Comparison of ENCODE assay signal across 19 cellular contexts in genomic region chr12:121113057-121113456, GRCh38. TPM values are rescaled to one million over a fixed set of nuclear protein-coding genes. Genes with fewer than 3 reads are reported as not detected.
DNase-seq lines count a peak whose midpoint lies in the region; ATAC-seq and TF ChIP-seq lines count a peak whose summit lies in the region.
"Had no signal": no experiment of that assay in that cellular context is flagged by ENCODE, and none has a peak within 500 bp of the region (broad histone marks: within the 10 kb centered on the region; RNA-seq: fewer than 3 reads in every experiment).

No MANE protein-coding gene starts in this region.

- H3K36me3 Mint-ChIP-seq in activated CD8-positive, alpha-beta T cell treated with anti-CD3 and anti-CD28 coated beads, Interleukin-2, amount 10 ng/mL, durations not matched to agents 7 days and 5 days (ENCODE audit: low read depth) = no peaks in the 10 kb centered on the region
- H3K36me3 Mint-ChIP-seq in activated CD8-positive, alpha-beta T cell treated with anti-CD3 and anti-CD28 coated beads for 36 hours (ENCODE audit: low read depth) = no peaks in the 10 kb centered on the region
- H3K36me3 Mint-ChIP-seq in activated naive CD4-positive, alpha-beta T cell treated with anti-CD3 and anti-CD28 coated beads, Interleukin-2, amount 50 U/mL, for 72 hours = no peaks in the 10 kb centered on the region
- H3K36me3 Mint-ChIP-seq: CD14-positive monocyte; CD8-positive, alpha-beta memory T cell had no signal

- no peaks in the 10 kb centered on the region for H3K27me3 Mint-ChIP-seq in activated CD8-positive, alpha-beta T cell treated with anti-CD3 and anti-CD28 coated beads, Interleukin-2, amount 10 ng/mL, durations not matched to agents 7 days and 5 days (ENCODE audit: low read depth)
- no peaks in the 10 kb centered on the region for H3K27me3 Mint-ChIP-seq in activated CD8-positive, alpha-beta T cell treated with anti-CD3 and anti-CD28 coated beads for 36 hours
- H3K27me3 Mint-ChIP-seq: B cell; CD4-positive, alpha-beta T cell; CD8-positive, alpha-beta memory T cell had no signal

- DNase-seq in activated CD8-positive, alpha-beta T cell treated with anti-CD3 and anti-CD28 coated beads, Interleukin-2, amount 10 ng/mL, durations not matched to agents 7 days and 5 days = no peak
- DNase-seq in activated CD8-positive, alpha-beta T cell treated with anti-CD3 and anti-CD28 coated beads for 36 hours = no peak
- DNase-seq in activated naive CD4-positive, alpha-beta T cell treated with anti-CD3 and anti-CD28 coated beads, Interleukin-2, amount 50 U/mL, for 72 hours (ENCODE audit: low spot score in 2 of 2) = no peak
- no peak for DNase-seq in activated naive CD4-positive, alpha-beta T cell treated with anti-CD3 and anti-CD28 coated beads, Interleukin-2, amount 50 U/mL, for 16 hours
- DNase-seq in SK-MEL-5 (ENCODE audit: low read depth, low spot score) (peak; percentile 58), activated gamma-delta T cell (lab: John Stamatoyannopoulos, UW) (no peak)
- DNase-seq: CD4-positive, alpha-beta T cell; CD8-positive, alpha-beta memory T cell; DMS 273 treated with DMSO at 0.1 percent for 48 hours; DMS79; EL; GDM1; GM23248; H7; HCEC 1CT had no signal

- intact Hi-C loops in activated CD8-positive, alpha-beta T cell treated with anti-CD3 and anti-CD28 coated beads for 36 hours (cut with micrococcal nuclease) = no loop called here

- no peaks in the 10 kb centered on the region for H3K9me3 Mint-ChIP-seq in activated CD8-positive, alpha-beta T cell treated with anti-CD3 and anti-CD28 coated beads, Interleukin-2, amount 10 ng/mL, durations not matched to agents 7 days and 5 days (ENCODE audit: insufficient read depth)
- no peaks in the 10 kb centered on the region for H3K9me3 Mint-ChIP-seq in activated CD8-positive, alpha-beta T cell treated with anti-CD3 and anti-CD28 coated beads for 36 hours
- H3K9me3 Mint-ChIP-seq in activated naive CD4-positive, alpha-beta T cell treated with anti-CD3 and anti-CD28 coated beads, Interleukin-2, amount 50 U/mL, for 72 hours = no peaks in the 10 kb centered on the region
- H3K9me3 Mint-ChIP-seq: CD4-positive, alpha-beta T cell; CD8-positive, alpha-beta memory T cell had no signal

- CTCF ChIA-PET in activated CD8-positive, alpha-beta T cell treated with anti-CD3 and anti-CD28 coated beads, Interleukin-2, amount 10 ng/mL, durations not matched to agents 7 days and 5 days (lab: Charles Lee) = interaction anchor here (1.5 to 7.9 kb wide), 2 partner anchors 15 to 53 kb away, joined by 3 to 84 read pairs; no protein-coding TSS in a partner anchor
- CTCF ChIA-PET in activated CD8-positive, alpha-beta T cell treated with anti-CD3 and anti-CD28 coated beads for 36 hours (lab: Charles Lee) = interaction anchor here (1.0 to 8.4 kb wide), 3 partner anchors 9 to 106 kb away, joined by 3 to 43 read pairs (median 37); no protein-coding TSS in a partner anchor

- H3K27ac Mint-ChIP-seq in activated CD8-positive, alpha-beta T cell treated with anti-CD3 and anti-CD28 coated beads, Interleukin-2, amount 10 ng/mL, durations not matched to agents 7 days and 5 days = peak overlapping the region; percentile 0
- H3K27ac Mint-ChIP-seq in activated CD8-positive, alpha-beta T cell treated with anti-CD3 and anti-CD28 coated beads for 36 hours = no peak overlapping the region
- H3K27ac Mint-ChIP-seq in activated naive CD4-positive, alpha-beta T cell treated with anti-CD3 and anti-CD28 coated beads, Interleukin-2, amount 50 U/mL, for 72 hours = peak overlapping the region in 1 of 2 donors; percentile 17
- H3K27ac Mint-ChIP-seq: B cell; CD4-positive, alpha-beta T cell had no signal

- no peak for ATAC-seq in activated CD8-positive, alpha-beta T cell treated with anti-CD3 and anti-CD28 coated beads, Interleukin-2, amount 10 ng/mL, durations not matched to agents 7 days and 5 days
- ATAC-seq in activated CD8-positive, alpha-beta T cell treated with anti-CD3 and anti-CD28 coated beads for 36 hours = no peak
- ATAC-seq in activated naive CD4-positive, alpha-beta T cell treated with anti-CD3 and anti-CD28 coated beads, Interleukin-2, amount 50 U/mL, for 72 hours = peak; percentile 9 to 43
- no peak for ATAC-seq in HG03175 (IDR thresholded peaks at IDR 0.05; ENCODE audit: unreplicated experiment)
- ATAC-seq: GM12878 had no signal

- no peak for TF ChIP-seq CTCF in activated CD8-positive, alpha-beta T cell treated with anti-CD3 and anti-CD28 coated beads for 36 hours (IDR thresholded peaks at IDR 0.05)

- H3K4me3 Mint-ChIP-seq in activated CD8-positive, alpha-beta T cell treated with anti-CD3 and anti-CD28 coated beads, Interleukin-2, amount 10 ng/mL, durations not matched to agents 7 days and 5 days = no peak overlapping the region
- no peak overlapping the region for H3K4me3 Mint-ChIP-seq in activated CD8-positive, alpha-beta T cell treated with anti-CD3 and anti-CD28 coated beads for 36 hours
- H3K4me3 Mint-ChIP-seq: B cell; CD14-positive monocyte; CD4-positive, alpha-beta T cell; CD8-positive, alpha-beta memory T cell had no signal

- POLR2A ChIA-PET in activated CD8-positive, alpha-beta T cell treated with anti-CD3 and anti-CD28 coated beads, Interleukin-2, amount 10 ng/mL, durations not matched to agents 7 days and 5 days (lab: Charles Lee) = no interaction called here
- POLR2A ChIA-PET in activated CD8-positive, alpha-beta T cell treated with anti-CD3 and anti-CD28 coated beads for 36 hours (lab: Charles Lee) = no interaction called here

- in situ Hi-C loops in SK-MEL-5 (cut with HindIII; ENCODE audit: low pct_unique_long_range_greater_than_20kb, low sequenced_read_pairs) = no loop called here

- peaks cover 19% of the 10 kb centered on the region for H3K4me1 Mint-ChIP-seq in activated CD8-positive, alpha-beta T cell treated with anti-CD3 and anti-CD28 coated beads, Interleukin-2, amount 10 ng/mL, durations not matched to agents 7 days and 5 days (ENCODE audit: low read depth)
- H3K4me1 Mint-ChIP-seq in activated CD8-positive, alpha-beta T cell treated with anti-CD3 and anti-CD28 coated beads for 36 hours (ENCODE audit: low read depth) = peaks cover 2% of the 10 kb centered on the region

RNA-seq across cellular contexts. Expression of gene P2RX7, which starts 19.6 kb away (rescaled TPM):
- total RNA-seq in activated CD8-positive, alpha-beta T cell treated with anti-CD3 and anti-CD28 coated beads, Interleukin-2, amount 10 ng/mL, durations not matched to agents 7 days and 5 days = 1 to 10 TPM; 8.9 to 9.7 TPM
- total RNA-seq in activated CD8-positive, alpha-beta T cell treated with anti-CD3 and anti-CD28 coated beads for 36 hours = 1 to 10 TPM; 3.6 to 4.7 TPM
- 1 to 10 TPM; 1.2 to 7.3 TPM for total RNA-seq in activated naive CD4-positive, alpha-beta T cell treated with anti-CD3 and anti-CD28 coated beads, Interleukin-2, amount 50 U/mL, for 72 hours
- 41.5 and 46.7 TPM in 2 replicates for total RNA-seq in SK-MEL-5 (2014; rRNA removed; shearing (Covaris generic))
- polyA plus RNA-seq in SK-MEL-5 (2015; cell fraction: cytosol; rRNA removed) = 26.8 and 32.3 TPM in 2 replicates
- polyA plus RNA-seq in SK-MEL-5 (2015; cell fraction: nucleus; rRNA removed) = 27.1 and 37.2 TPM in 2 replicates
- total RNA-seq: H7 had no signal

Comparison
In these comparisons a context has a peak if more than half of its experiments do, and no peak if none do; other contexts are left out.
1. ATAC-seq: peak in activated naive CD4-positive, alpha-beta T cell treated with anti-CD3 and anti-CD28 coated beads, Interleukin-2, amount 50 U/mL, for 72 hours (2 of 2); none in activated CD8-positive, alpha-beta T cell treated with anti-CD3 and anti-CD28 coated beads, Interleukin-2, amount 10 ng/mL, durations not matched to agents 7 days and 5 days (single experiment), activated CD8-positive, alpha-beta T cell treated with anti-CD3 and anti-CD28 coated beads for 36 hours (single experiment) and HG03175 (single experiment).